ENCODE assay signal across 1 cellular context in the genomic region with DNA sequence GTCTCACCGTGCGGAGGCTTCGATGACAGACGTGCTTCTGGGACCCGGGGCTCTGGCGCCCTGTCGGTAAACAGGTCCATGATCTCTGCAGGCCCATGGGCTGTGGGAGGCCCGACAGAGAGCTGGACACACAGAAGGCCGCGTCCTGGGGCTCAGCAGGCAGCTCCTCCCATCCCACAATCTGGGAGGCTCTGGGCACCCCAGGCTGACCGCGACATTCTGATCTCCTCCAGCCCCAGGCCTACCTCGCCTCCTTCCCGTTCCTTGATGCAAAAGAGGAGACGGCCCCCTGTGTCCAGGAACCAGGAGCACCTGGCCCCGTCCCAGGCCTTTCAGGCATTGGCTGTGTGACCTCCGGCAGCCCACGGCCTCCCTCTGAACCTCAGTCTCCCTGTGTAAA.
A peak's percentile ranks its signal among the peaks of the same experiment; 100 is the strongest.
TF ChIP-seq lines count a peak whose summit lies in the region.

No MANE protein-coding gene starts in this region.

TF ChIP-seq in HepG2, 621 proteins besides CTCF, POLR2A, EP300 and RAD21:
- peak; percentile 51; the same call in 1 of the 2 replicates for TF ChIP-seq ZNF768 (CRISPR knock-in tag; IDR thresholded peaks at IDR 0.05)
- TF ChIP-seq, protein P1, sequence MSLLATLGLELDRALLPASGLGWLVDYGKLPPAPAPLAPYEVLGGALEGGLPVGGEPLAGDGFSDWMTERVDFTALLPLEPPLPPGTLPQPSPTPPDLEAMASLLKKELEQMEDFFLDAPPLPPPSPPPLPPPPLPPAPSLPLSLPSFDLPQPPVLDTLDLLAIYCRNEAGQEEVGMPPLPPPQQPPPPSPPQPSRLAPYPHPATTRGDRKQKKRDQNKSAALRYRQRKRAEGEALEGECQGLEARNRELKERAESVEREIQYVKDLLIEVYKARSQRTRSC (CRISPR knock-in tag; IDR thresholded peaks at IDR 0.05; ENCODE audit: low read depth) = no peak
